22 cellular contexts compared by ENCODE assay signal in genomic region chr5:127425037-127425436, GRCh38.
DNase-seq lines count a peak whose midpoint lies in the region; ATAC-seq and TF ChIP-seq lines count a peak whose summit lies in the region.
"Had no signal": no experiment of that assay in that cellular context is flagged by ENCODE, and none has a peak within 500 bp of the region (broad histone marks: within the 10 kb centered on the region; RNA-seq: fewer than 3 reads in every experiment).

No MANE protein-coding gene starts in this region.

- no peaks in the 10 kb centered on the region for H3K79me1 ChIP-seq in neuronal stem cell (ENCODE audit: low read depth, low read length)

- DNase-seq in NCI-H524 (lab: John Stamatoyannopoulos, UW) (peak; percentile 3 to 27), NCI-H524 treated with DMSO at 0.1 percent for 48 hours (lab: John Stamatoyannopoulos, UW) (no peak), SJCRH30 (peak; percentile 87 to 94), fibroblast of the aortic adventitia (ENCODE audit: low read depth) (peak; percentile 5), neuronal stem cell (ENCODE audit: low spot score) (peak; percentile 26), cortex of kidney (lab: John Stamatoyannopoulos, UW) (no peak)
- DNase-seq: activated CD4-positive, alpha-beta T cell treated with anti-CD3 and anti-CD28 coated beads for 4 hours; activated naive CD8-positive, alpha-beta T cell treated with anti-CD3 and anti-CD28 coated beads for 36 hours; GM23248; MV-4-11; naive thymus-derived CD4-positive, alpha-beta T cell; NCI-H1694 treated with DMSO at 0.1 percent for 48 hours; testis had no signal

- H3K36me3 ChIP-seq in SJCRH30 (peaks cover 44% of the 10 kb centered on the region), neuronal stem cell (replicated peaks in 1 of 2; ENCODE audit: control insufficient read depth in 2 of 2, insufficient read depth in 2 of 2, low read length in 2 of 2) (no peaks in the 10 kb centered on the region)
- H3K36me3 ChIP-seq: BLaER1 treated with 17β-estradiol and CSF1 and Interleukin-3, amounts not matched to agents 10 nM and 100 nM had no signal

- no peak for TF ChIP-seq CTCF in fibroblast of the aortic adventitia (IDR thresholded peaks at IDR 0.05; ENCODE audit: insufficient read depth, low read length)

- H3K23ac ChIP-seq in neuronal stem cell (ENCODE audit: low read depth, low read length, poor library complexity): no peak overlapping the region

- H3K27me3 ChIP-seq in SJCRH30: no peaks in the 10 kb centered on the region
- peaks cover 0 to 2% (median 0%) of the 10 kb centered on the region in 3 experiments for H3K27me3 ChIP-seq in neuronal stem cell (ENCODE audit: control insufficient read depth in 3 of 3, insufficient read depth in 3 of 3, low read depth in 1 of 3, low read length in 3 of 3)
- H3K27me3 ChIP-seq: BLaER1 treated with 17β-estradiol and CSF1 and Interleukin-3, amounts not matched to agents 10 nM and 100 nM; testis had no signal

- H3K18ac ChIP-seq in neuronal stem cell (ENCODE audit: low read length): no peak overlapping the region

- H3K27ac ChIP-seq in SJCRH30: peak overlapping the region; percentile 41
- H3K27ac ChIP-seq in neuronal stem cell (replicated peaks; ENCODE audit: low read length): no peak overlapping the region
- H3K27ac ChIP-seq: A549; BLaER1 treated with 17β-estradiol and CSF1 and Interleukin-3, amounts not matched to agents 10 nM and 100 nM; coronary artery; GM23248; KMS-11; parathyroid adenoma; testis had no signal

- H3K14ac ChIP-seq in neuronal stem cell (ENCODE audit: low read length): no peak overlapping the region

- no peak overlapping the region for H2BK5ac ChIP-seq in neuronal stem cell (ENCODE audit: low read length)

- no peak overlapping the region for H2AFZ ChIP-seq in neuronal stem cell (ENCODE audit: low read length)
- H2AFZ ChIP-seq: GM23248, parathyroid adenoma had no signal

- H3K4me2 ChIP-seq in neuronal stem cell (ENCODE audit: insufficient read depth, low read length, poor library complexity, severe bottlenecking): no peak overlapping the region
- H3K4me2 ChIP-seq: A549; BLaER1 treated with 17β-estradiol and CSF1 and Interleukin-3, amounts not matched to agents 10 nM and 100 nM; KMS-11 had no signal

- no peak overlapping the region for H2AK5ac ChIP-seq in neuronal stem cell (ENCODE audit: low read depth, low read length)

- H3K4me1 ChIP-seq in SJCRH30 (peaks cover 27% of the 10 kb centered on the region), neuronal stem cell (ENCODE audit: control insufficient read depth in 2 of 2, insufficient read depth in 1 of 2, low read depth in 1 of 2, low read length in 2 of 2) (peaks cover 12 to 26% of the 10 kb centered on the region in 2 donors)
- H3K4me1 ChIP-seq: A549, parathyroid adenoma, testis had no signal

- H4K91ac ChIP-seq in neuronal stem cell (ENCODE audit: low read depth, low read length, poor library complexity): no peak overlapping the region

- no peak overlapping the region for H3K4me3 ChIP-seq in SJCRH30
- no peak overlapping the region for H3K4me3 ChIP-seq in fibroblast of the aortic adventitia (ENCODE audit: low read depth, low read length)
- H3K4me3 ChIP-seq in neuronal stem cell (ENCODE audit: low read length in 2 of 2): no peak overlapping the region
- H3K4me3 ChIP-seq: A549; BLaER1 treated with 17β-estradiol and CSF1 and Interleukin-3, amounts not matched to agents 10 nM and 100 nM; coronary artery; GM23248; lung; testis had no signal

- no peak overlapping the region for H2BK120ac ChIP-seq in neuronal stem cell (ENCODE audit: low read depth, low read length)

- ATAC-seq in HG03280 (IDR thresholded peaks at IDR 0.05; ENCODE audit: unreplicated experiment): no peak
- no peak for ATAC-seq in HG03025 (IDR thresholded peaks at IDR 0.05; ENCODE audit: low FRiP score, unreplicated experiment)
- ATAC-seq: A549; naive thymus-derived CD4-positive, alpha-beta T cell; stimulated activated effector memory CD8-positive, alpha-beta T cell treated with anti-CD3 and anti-CD28 coated beads, Interleukin-12 subunit alpha, Interleukin-12 subunit beta, amount 100 ng/mL, for 72 hours had no signal

- no peak overlapping the region for H3K9ac ChIP-seq in neuronal stem cell (ENCODE audit: low read depth, low read length, poor library complexity)
- H3K9ac ChIP-seq: BLaER1 treated with 17β-estradiol and CSF1 and Interleukin-3, amounts not matched to agents 10 nM and 100 nM; GM23248; KMS-11; parathyroid adenoma had no signal

- H2BK12ac ChIP-seq in neuronal stem cell (ENCODE audit: low read length): no peak overlapping the region

- no peak overlapping the region for H3K4ac ChIP-seq in neuronal stem cell (ENCODE audit: low read length)

- no peak overlapping the region for H4K8ac ChIP-seq in neuronal stem cell (ENCODE audit: low read depth, low read length)

- WGBS in neuronal stem cell (ENCODE audit: extremely low coverage in 2 of 2, insufficient read length in 2 of 2, insufficient replicate concordance in 1 of 2), 2 donors: no CpG with 5 or more reads among the region's 4 CpGs

- H3K9me3 ChIP-seq in SJCRH30 (replicated peaks): no peaks in the 10 kb centered on the region
- H3K9me3 ChIP-seq in neuronal stem cell (replicated peaks in 1 of 2; ENCODE audit: control insufficient read depth in 2 of 2, insufficient read depth in 1 of 2, low read depth in 1 of 2, low read length in 2 of 2): peaks cover 2 to 13% of the 10 kb centered on the region in 2 donors
- H3K9me3 ChIP-seq: A549, testis had no signal

- no peak overlapping the region for H2BK15ac ChIP-seq in neuronal stem cell (ENCODE audit: low read length)

Comparison
In these comparisons a context has a peak if more than half of its experiments do, and no peak if none do; other contexts are left out.
1. DNase-seq: peak in NCI-H524 (2 of 2), SJCRH30 (2 of 2), fibroblast of the aortic adventitia (single experiment) and neuronal stem cell (single experiment); none in NCI-H524 treated with DMSO at 0.1 percent for 48 hours (single experiment) and cortex of kidney (single experiment).